ENCODE assay signal across 26 cellular contexts in the genomic region with DNA sequence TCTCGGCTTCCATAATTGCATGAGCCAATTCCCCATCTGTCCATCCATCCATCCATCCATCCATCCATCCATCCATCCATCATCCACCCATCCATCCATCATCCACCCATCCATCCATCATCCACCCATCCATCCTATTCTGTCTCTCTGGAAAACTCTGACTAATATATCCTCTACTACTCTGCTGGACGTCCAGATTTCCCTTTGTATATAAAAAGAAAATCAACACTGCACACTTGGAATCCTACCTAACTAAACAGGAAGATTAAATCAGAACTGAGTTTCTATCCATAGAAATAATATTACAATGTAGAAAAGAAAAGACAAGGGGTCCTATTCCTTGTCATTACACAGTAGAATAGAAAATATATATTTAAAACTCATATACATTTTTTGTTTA.
"Had no signal": no experiment of that assay in that cellular context is flagged by ENCODE, and none has a peak within 500 bp of the region (broad histone marks: within the 10 kb centered on the region; RNA-seq: fewer than 3 reads in every experiment).

No MANE protein-coding gene starts in this region.

- H2AFZ ChIP-seq: PC-9 had no signal

- H3K4me1 Mint-ChIP-seq: activated CD4-positive, alpha-beta T cell treated with anti-CD3 and anti-CD28 coated beads, Interleukin-2, amount 10 ng/mL, durations not matched to agents 24 days and 14 days; activated naive CD4-positive, alpha-beta T cell treated with anti-CD3 and anti-CD28 coated beads, Interleukin-2, amount 50 U/mL, for 24 hours; activated naive CD8-positive, alpha-beta T cell treated with anti-CD3 and anti-CD28 coated beads, Interleukin-2, amount 10 ng/mL, durations not matched to agents 7 days and 5 days had no signal

- H3K27ac Mint-ChIP-seq: activated CD4-positive, alpha-beta T cell treated with anti-CD3 and anti-CD28 coated beads, Interleukin-2, amount 10 ng/mL, durations not matched to agents 24 days and 14 days; activated CD8-positive, alpha-beta T cell treated with anti-CD3 and anti-CD28 coated beads for 36 hours; activated naive CD4-positive, alpha-beta T cell treated with anti-CD3 and anti-CD28 coated beads, Interleukin-2, amount 50 U/mL, for 24 hours; activated naive CD8-positive, alpha-beta T cell treated with anti-CD3 and anti-CD28 coated beads, Interleukin-2, amount 10 ng/mL, durations not matched to agents 7 days and 5 days; activated T-helper 2 cell treated with anti-CD3 and anti-CD28 coated beads, Interferon-gamma antibody, Interleukin-2, Interleukin-4, amounts not matched to agents 10 μg/mL and 5 μg/mL and 100 μg/mL, durations not matched to agents 14 hours and 24 hours and 36 hours; brain had no signal

- DNase-seq: activated CD4-positive, alpha-beta T cell treated with anti-CD3 and anti-CD28 coated beads, Interleukin-2, amount 10 ng/mL, durations not matched to agents 24 days and 14 days; activated CD4-positive, alpha-beta T cell treated with anti-CD3 and anti-CD28 coated beads, Interleukin-2, amount 50 U/mL, for 4 hours; activated CD8-positive, alpha-beta T cell treated with anti-CD3 and anti-CD28 coated beads for 36 hours; activated gamma-delta T cell; activated naive CD4-positive, alpha-beta T cell treated with Interleukin-2 at 50 U/mL for 16 hours; activated naive CD8-positive, alpha-beta T cell treated with anti-CD3 and anti-CD28 coated beads, Interleukin-2, amount 10 ng/mL, durations not matched to agents 7 days and 5 days; activated T-cell treated with anti-CD3 and anti-CD28 coated beads, Interleukin-2, amount 50 U/mL, for 1 hour; activated T-cell treated with anti-CD3 and anti-CD28 coated beads, Interleukin-2, amount 50 U/mL, for 72 hours; caudate nucleus; cerebellar nuclear complex; NCI-H1092 treated with DMSO at 0.1 percent for 48 hours; NCI-H1436; NCI-H1694; NCI-H1930; NCI-H2081 treated with DMSO at 0.1 percent for 48 hours; NCI-H510A; NCI-H526; NCI-H748 treated with DMSO at 0.1 percent for 48 hours; NK-92 treated with Interleukin-12 subunit alpha and Interleukin-12 subunit beta, amount 100 ng/mL, for 24 hours; PC-9; Right ventricle myocardium superior; T1000; WERI-Rb-1 had no signal

- H3K27me3 Mint-ChIP-seq: activated CD4-positive, alpha-beta T cell treated with anti-CD3 and anti-CD28 coated beads, Interleukin-2, amount 10 ng/mL, durations not matched to agents 24 days and 14 days; activated CD8-positive, alpha-beta T cell treated with anti-CD3 and anti-CD28 coated beads for 36 hours; activated naive CD4-positive, alpha-beta T cell treated with anti-CD3 and anti-CD28 coated beads, Interleukin-2, amount 50 U/mL, for 24 hours; activated naive CD8-positive, alpha-beta T cell treated with anti-CD3 and anti-CD28 coated beads, Interleukin-2, amount 10 ng/mL, durations not matched to agents 7 days and 5 days; brain had no signal

- H3K4me2 ChIP-seq: PC-9 had no signal

- ATAC-seq: activated CD8-positive, alpha-beta T cell treated with anti-CD3 and anti-CD28 coated beads for 36 hours; activated T-cell treated with anti-CD3 and anti-CD28 coated beads, Interleukin-2, amount 50 U/mL, for 72 hours had no signal

- H3K27ac ChIP-seq: PC-9, WERI-Rb-1 had no signal

- H3K4me3 Mint-ChIP-seq: activated CD4-positive, alpha-beta T cell treated with anti-CD3 and anti-CD28 coated beads, Interleukin-2, amount 10 ng/mL, durations not matched to agents 24 days and 14 days; activated CD8-positive, alpha-beta T cell treated with anti-CD3 and anti-CD28 coated beads for 36 hours; activated naive CD4-positive, alpha-beta T cell treated with anti-CD3 and anti-CD28 coated beads, Interleukin-2, amount 50 U/mL, for 24 hours; activated naive CD8-positive, alpha-beta T cell treated with anti-CD3 and anti-CD28 coated beads, Interleukin-2, amount 10 ng/mL, durations not matched to agents 7 days and 5 days; activated T-cell treated with anti-CD3 and anti-CD28 coated beads, Interleukin-2, amount 50 U/mL, for 72 hours; brain had no signal

- H3K4me3 ChIP-seq: PC-9 had no signal

- H3K9me3 Mint-ChIP-seq: activated CD4-positive, alpha-beta T cell treated with anti-CD3 and anti-CD28 coated beads, Interleukin-2, amount 10 ng/mL, durations not matched to agents 24 days and 14 days; activated CD8-positive, alpha-beta T cell treated with anti-CD3 and anti-CD28 coated beads for 36 hours; activated naive CD4-positive, alpha-beta T cell treated with anti-CD3 and anti-CD28 coated beads, Interleukin-2, amount 50 U/mL, for 24 hours; activated naive CD8-positive, alpha-beta T cell treated with anti-CD3 and anti-CD28 coated beads, Interleukin-2, amount 10 ng/mL, durations not matched to agents 7 days and 5 days; activated T-cell treated with anti-CD3 and anti-CD28 coated beads, Interleukin-2, amount 50 U/mL, for 72 hours; activated T-helper 2 cell treated with anti-CD3 and anti-CD28 coated beads, Interferon-gamma antibody, Interleukin-2, Interleukin-4, amounts not matched to agents 10 μg/mL and 5 μg/mL and 100 μg/mL, durations not matched to agents 14 hours and 24 hours and 36 hours; brain had no signal
